12 cellular contexts compared by ENCODE assay signal in the genomic region with DNA sequence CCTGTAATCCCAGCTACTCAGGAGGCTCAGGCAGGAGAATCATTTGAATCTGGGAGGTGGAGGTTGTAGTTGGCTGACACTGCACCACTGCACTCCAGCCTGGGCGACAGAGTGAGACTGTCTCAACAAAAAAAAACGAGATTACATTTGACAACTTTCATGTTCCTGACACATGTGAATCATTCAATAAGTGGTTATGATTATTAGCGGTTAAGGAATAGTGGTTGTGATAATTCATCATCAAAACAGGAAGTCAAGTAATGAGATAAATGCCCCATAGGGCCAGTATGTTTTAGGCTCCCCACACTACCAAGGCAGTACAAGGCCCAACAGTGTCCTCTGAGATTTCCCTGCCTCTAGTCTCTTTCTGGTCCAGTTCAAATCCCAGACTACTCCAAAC. TPM values are rescaled to one million over a fixed set of nuclear protein-coding genes. Genes with fewer than 3 reads are reported as not detected.
DNase-seq lines count a peak whose midpoint lies in the region; ATAC-seq and TF ChIP-seq lines count a peak whose summit lies in the region.
"Had no signal": no experiment of that assay in that cellular context is flagged by ENCODE, and none has a peak within 500 bp of the region (broad histone marks: within the 10 kb centered on the region; RNA-seq: fewer than 3 reads in every experiment).

No MANE protein-coding gene starts in this region.

- no peak for DNase-seq in CD8-positive, alpha-beta T cell
- no peak for DNase-seq in activated CD8-positive, alpha-beta T cell treated with anti-CD3 and anti-CD28 coated beads for 36 hours
- no peak for DNase-seq in mesothelial cell of epicardium (ENCODE audit: low spot score in 2 of 2, unreplicated experiment in 2 of 2)
- no peak for DNase-seq in GM23338 (ENCODE audit: low spot score)
- DNase-seq in D341Med (ENCODE audit: low spot score): no peak
- DNase-seq in GF-D8 (lab: John Stamatoyannopoulos, UW): no peak
- DNase-seq: effector CD4-positive, alpha-beta T cell; hippocampal formation; NCI-H1048; small intestine; transverse colon had no signal

- peak overlapping the region in 1 of 11 experiments; percentile 93; a peak in 2 of 22 replicates for H3K9ac ChIP-seq in BLaER1 treated with 17β-estradiol and CSF1 and Interleukin-3, amounts not matched to agents 10 nM and 100 nM

- H3K79me2 ChIP-seq in GM23338 (replicated peaks; ENCODE audit: insufficient read depth): peaks cover 16% of the 10 kb centered on the region

- no peak for TF ChIP-seq CTCF in CD8-positive, alpha-beta T cell (IDR thresholded peaks at IDR 0.05)
- no peak for TF ChIP-seq CTCF in activated CD8-positive, alpha-beta T cell treated with anti-CD3 and anti-CD28 coated beads for 36 hours (IDR thresholded peaks at IDR 0.05)
- no peak for TF ChIP-seq CTCF in mesothelial cell of epicardium (IDR thresholded peaks at IDR 0.05; ENCODE audit: unreplicated experiment)
- no peak for TF ChIP-seq CTCF in GM23338 (conservative IDR thresholded peaks at IDR 0.05; ENCODE audit: low read depth in 2 of 2)

- peak overlapping the region; percentile 79 to 96 (median 88) for H3K4me2 ChIP-seq in BLaER1 treated with 17β-estradiol and CSF1 and Interleukin-3, amounts not matched to agents 10 nM and 100 nM
- no peak overlapping the region for H3K4me2 ChIP-seq in GM23338

- CTCF ChIA-PET in CD8-positive, alpha-beta T cell (lab: Charles Lee): interaction anchor here (6.5 kb wide), 1 partner anchor 12 kb away, joined by 50 read pairs; no protein-coding TSS in a partner anchor
- CTCF ChIA-PET in activated CD8-positive, alpha-beta T cell treated with anti-CD3 and anti-CD28 coated beads for 36 hours (lab: Charles Lee): interaction anchor here (1.7 kb wide), 1 partner anchor 454 kb away, joined by 4 read pairs; no protein-coding TSS in a partner anchor

- H3K4me1 ChIP-seq in BLaER1 treated with 17β-estradiol and CSF1 and Interleukin-3, amounts not matched to agents 10 nM and 100 nM: peaks cover 17 to 44% (median 24%) of the 10 kb centered on the region in 10 experiments
- H3K4me1 ChIP-seq in CD8-positive, alpha-beta T cell (ENCODE audit: insufficient read depth, low read length): peaks cover 39% of the 10 kb centered on the region
- H3K4me1 ChIP-seq in GM23338 (ENCODE audit: insufficient read depth): peaks cover 16% of the 10 kb centered on the region; the same call in 1 of the 2 replicates

- peak; percentile 20 for ATAC-seq in CD8-positive, alpha-beta T cell
- peak; percentile 22 for ATAC-seq in activated CD8-positive, alpha-beta T cell treated with anti-CD3 and anti-CD28 coated beads for 36 hours
- ATAC-seq in GM23338: no peak

- peaks cover 77% of the 10 kb centered on the region for H3K4me1 Mint-ChIP-seq in CD8-positive, alpha-beta T cell (ENCODE audit: low read depth)
- peaks cover 63% of the 10 kb centered on the region for H3K4me1 Mint-ChIP-seq in activated CD8-positive, alpha-beta T cell treated with anti-CD3 and anti-CD28 coated beads for 36 hours (ENCODE audit: low read depth)
- H3K4me1 Mint-ChIP-seq in mesothelial cell of epicardium (peaks cover 49% of the 10 kb centered on the region), GM23338 (peaks cover 11% of the 10 kb centered on the region)

- H3K4me3 Mint-ChIP-seq in CD8-positive, alpha-beta T cell: peak overlapping the region; percentile 82
- H3K4me3 Mint-ChIP-seq in activated CD8-positive, alpha-beta T cell treated with anti-CD3 and anti-CD28 coated beads for 36 hours: peak overlapping the region; percentile 89
- H3K4me3 Mint-ChIP-seq in mesothelial cell of epicardium (peak overlapping the region; percentile 77), GM23338 (no peak overlapping the region)

- H3K9me3 Mint-ChIP-seq in CD8-positive, alpha-beta T cell: no peaks in the 10 kb centered on the region
- H3K9me3 Mint-ChIP-seq in activated CD8-positive, alpha-beta T cell treated with anti-CD3 and anti-CD28 coated beads for 36 hours: peaks cover 1% of the 10 kb centered on the region
- peaks cover under 1% of the 10 kb centered on the region for H3K9me3 Mint-ChIP-seq in mesothelial cell of epicardium
- H3K9me3 Mint-ChIP-seq in GM23338: no peaks in the 10 kb centered on the region; the same call in 2 of the 3 replicates

- peak overlapping the region; percentile 75 for H3K27ac Mint-ChIP-seq in CD8-positive, alpha-beta T cell
- H3K27ac Mint-ChIP-seq in activated CD8-positive, alpha-beta T cell treated with anti-CD3 and anti-CD28 coated beads for 36 hours: peak overlapping the region; percentile 92
- H3K27ac Mint-ChIP-seq in mesothelial cell of epicardium (peak overlapping the region; percentile 90), GM23338 (no peak overlapping the region)

- H3K27me3 ChIP-seq in BLaER1 treated with 17β-estradiol and CSF1 and Interleukin-3, amounts not matched to agents 10 nM and 100 nM: no peaks in the 10 kb centered on the region
- no peaks in the 10 kb centered on the region for H3K27me3 ChIP-seq in CD8-positive, alpha-beta T cell (ENCODE audit: insufficient read depth, low read length)
- H3K27me3 ChIP-seq in GM23338 (ENCODE audit: insufficient read depth): no peaks in the 10 kb centered on the region
- H3K27me3 ChIP-seq: transverse colon had no signal

- H3K4me3 ChIP-seq in BLaER1 treated with 17β-estradiol and CSF1 and Interleukin-3, amounts not matched to agents 10 nM and 100 nM: peak overlapping the region in 8 of 10 experiments; percentile 76 to 94 (median 84); a peak in 10 of 20 replicates
- no peak overlapping the region for H3K4me3 ChIP-seq in CD8-positive, alpha-beta T cell (ENCODE audit: low read depth, low read length)
- H3K4me3 ChIP-seq in GM23338: no peak overlapping the region
- H3K4me3 ChIP-seq: transverse colon had no signal

- no peaks in the 10 kb centered on the region; a peak in 1 of 22 replicates for H3K9me3 ChIP-seq in BLaER1 treated with 17β-estradiol and CSF1 and Interleukin-3, amounts not matched to agents 10 nM and 100 nM (replicated peaks in 1 of 11)
- no peaks in the 10 kb centered on the region for H3K9me3 ChIP-seq in CD8-positive, alpha-beta T cell (ENCODE audit: low read length)
- H3K9me3 ChIP-seq: transverse colon had no signal

- H3K9me2 ChIP-seq in GM23338 (ENCODE audit: insufficient read depth): peaks cover 14% of the 10 kb centered on the region

- H3K27me3 Mint-ChIP-seq in CD8-positive, alpha-beta T cell (ENCODE audit: low read depth): no peaks in the 10 kb centered on the region
- H3K27me3 Mint-ChIP-seq in activated CD8-positive, alpha-beta T cell treated with anti-CD3 and anti-CD28 coated beads for 36 hours: no peaks in the 10 kb centered on the region
- H3K27me3 Mint-ChIP-seq in mesothelial cell of epicardium (ENCODE audit: low read depth) (no peaks in the 10 kb centered on the region), GM23338 (ENCODE audit: insufficient read depth, low read depth, poor library complexity) (peaks cover 5% of the 10 kb centered on the region)

- H3K36me3 ChIP-seq in BLaER1 treated with 17β-estradiol and CSF1 and Interleukin-3, amounts not matched to agents 10 nM and 100 nM: peaks cover 49 to 62% (median 61%) of the 10 kb centered on the region in 11 experiments
- peaks cover 10% of the 10 kb centered on the region for H3K36me3 ChIP-seq in CD8-positive, alpha-beta T cell (ENCODE audit: insufficient read depth, low read length)
- peaks cover 37% of the 10 kb centered on the region for H3K36me3 ChIP-seq in GM23338 (ENCODE audit: insufficient read depth)

- H2AFZ ChIP-seq in GM23338: no peak overlapping the region

- H4K20me1 ChIP-seq in BLaER1 treated with 17β-estradiol and CSF1 and Interleukin-3, amounts not matched to agents 10 nM and 100 nM: peaks cover 0 to 46% (median 10%) of the 10 kb centered on the region in 11 experiments; a peak in 8 of 22 replicates
- H4K20me1 ChIP-seq in GM23338 (replicated peaks; ENCODE audit: insufficient read depth): no peaks in the 10 kb centered on the region; the same call in 1 of the 2 replicates

- POLR2A ChIA-PET in CD8-positive, alpha-beta T cell (lab: Charles Lee): no interaction called here
- POLR2A ChIA-PET in activated CD8-positive, alpha-beta T cell treated with anti-CD3 and anti-CD28 coated beads for 36 hours (lab: Charles Lee): no interaction called here

- H3K36me3 Mint-ChIP-seq in CD8-positive, alpha-beta T cell: peaks cover 58% of the 10 kb centered on the region
- peaks cover 57% of the 10 kb centered on the region for H3K36me3 Mint-ChIP-seq in activated CD8-positive, alpha-beta T cell treated with anti-CD3 and anti-CD28 coated beads for 36 hours (ENCODE audit: low read depth)
- H3K36me3 Mint-ChIP-seq in mesothelial cell of epicardium (peaks cover 37% of the 10 kb centered on the region), GM23338 (ENCODE audit: low read depth) (peaks cover 46% of the 10 kb centered on the region)

- no peaks in the 10 kb centered on the region for H3F3A ChIP-seq in GM23338 (replicated peaks; ENCODE audit: low read depth)

- no peak overlapping the region; a peak in 1 of 22 replicates for H3K27ac ChIP-seq in BLaER1 treated with 17β-estradiol and CSF1 and Interleukin-3, amounts not matched to agents 10 nM and 100 nM
- H3K27ac ChIP-seq in CD8-positive, alpha-beta T cell (ENCODE audit: low read depth, low read length): no peak overlapping the region
- H3K27ac ChIP-seq in GM23338 (ENCODE audit: low read depth): no peak overlapping the region
- H3K27ac ChIP-seq: transverse colon had no signal

- intact Hi-C loops in CD8-positive, alpha-beta T cell (cut with DNase I, micrococcal nuclease): no loop called here
- intact Hi-C loops in activated CD8-positive, alpha-beta T cell treated with anti-CD3 and anti-CD28 coated beads for 36 hours (cut with micrococcal nuclease): no loop called here

TF ChIP-seq in GM23338, 12 proteins besides CTCF, POLR2A, EP300 and RAD21 (continues in another document):
- TF ChIP-seq EZH2 (IDR thresholded peaks at IDR 0.05; ENCODE audit: low read depth, unreplicated experiment) (no peak), CREB1 (CRISPR knock-in tag; IDR thresholded peaks at IDR 0.05; ENCODE audit: low read depth) (no peak), POLR2AphosphoS5 (IDR thresholded peaks at IDR 0.05; ENCODE audit: low read depth) (no peak), ZNF331 (CRISPR knock-in tag; IDR thresholded peaks at IDR 0.05; ENCODE audit: low read depth) (no peak), ZNF114 (CRISPR knock-in tag; IDR thresholded peaks at IDR 0.05) (no peak)

RNA-seq across cellular contexts. Expression of a gene that starts 2.5 kb away (rescaled TPM):
- 10 to 100 TPM; 16.2 to 24.9 TPM for total RNA-seq in CD8-positive, alpha-beta T cell
- total RNA-seq in activated CD8-positive, alpha-beta T cell treated with anti-CD3 and anti-CD28 coated beads for 36 hours: 100 to 1,000 TPM; 119 to 121 TPM
- 102 to 111 TPM (median 103 TPM) in 3 replicates for total RNA-seq in mesothelial cell of epicardium
- 69.4 and 69.5 TPM in 2 replicates for total RNA-seq in GM23338 (2014; rRNA removed; shearing (Covaris generic))
- 123 and 131 TPM in 2 replicates for polyA plus RNA-seq in GM23338 (2016; fragmentation: Nextera tagmentation; extraction: Ambion mirVana)

Comparison
In these comparisons a context has a peak if more than half of its experiments do, and no peak if none do; other contexts are left out.
1. H3K4me3 ChIP-seq: peak in BLaER1 treated with 17β-estradiol and CSF1 and Interleukin-3, amounts not matched to agents 10 nM and 100 nM (8 of 10); none in CD8-positive, alpha-beta T cell (single experiment) and GM23338 (single experiment).